In genomic region chr12:113271853-113272561, GRCh38 we compare ENCODE assay signal across 8 cellular contexts. TPM values are rescaled to one million over a fixed set of nuclear protein-coding genes. Genes with fewer than 3 reads are reported as not detected.
A peak's percentile ranks its signal among the peaks of the same experiment; 100 is the strongest.
DNase-seq lines count a peak whose midpoint lies in the region; ATAC-seq and TF ChIP-seq lines count a peak whose summit lies in the region.

No MANE protein-coding gene starts in this region.

- ATAC-seq in HG02884 (IDR thresholded peaks at IDR 0.05; ENCODE audit: unreplicated experiment) = no peak

- peaks cover 5 to 27% (median 17%) of the 10 kb centered on the region in 4 donors for H3K36me3 ChIP-seq in liver (ENCODE audit: control insufficient read depth in 4 of 4, insufficient read depth in 3 of 4, low read depth in 1 of 4, low read length in 3 of 4)
- H3K36me3 ChIP-seq in stomach smooth muscle (ENCODE audit: control insufficient read depth in 2 of 2, insufficient read depth in 2 of 2, low read length in 2 of 2) = peaks cover 46 to 50% of the 10 kb centered on the region in 2 donors

- no peaks in the 10 kb centered on the region for H3K9me3 ChIP-seq in liver (ENCODE audit: control insufficient read depth in 4 of 4, low read length in 3 of 4)
- no peaks in the 10 kb centered on the region for H3K9me3 ChIP-seq in stomach smooth muscle (ENCODE audit: control insufficient read depth in 2 of 2, low read length in 2 of 2)

- H3K27me3 ChIP-seq in liver (ENCODE audit: control insufficient read depth in 4 of 4, insufficient read depth in 4 of 4, low read length in 3 of 4) (no peaks in the 10 kb centered on the region), stomach smooth muscle (ENCODE audit: control insufficient read depth in 1 of 2, insufficient read depth in 2 of 2, low read length in 2 of 2) (no peaks in the 10 kb centered on the region)

- H3K4me1 ChIP-seq in liver (ENCODE audit: control insufficient read depth in 4 of 4, insufficient read depth in 4 of 4, low read length in 3 of 4) = peaks cover 8 to 20% (median 14%) of the 10 kb centered on the region in 4 donors
- peaks cover 16% of the 10 kb centered on the region for H3K4me1 ChIP-seq in stomach smooth muscle (ENCODE audit: control insufficient read depth, insufficient read depth, low read length)

- WGBS in liver = 43% methylated on average over 12 of the region's 12 CpGs

- H3K4me3 ChIP-seq in liver (ENCODE audit: low read depth in 1 of 3, low read length in 3 of 3) (no peak overlapping the region), stomach smooth muscle (ENCODE audit: low read length in 2 of 2) (no peak overlapping the region)

- peak; percentile 37 to 53 for TF ChIP-seq RAD21 in liver (IDR thresholded peaks at IDR 0.05)

- H3K27ac ChIP-seq in caudate nucleus (ENCODE audit: low read depth, low read length) (peak overlapping the region; percentile 92), liver (ENCODE audit: low read depth in 1 of 2, low read length in 2 of 2) (peak overlapping the region; percentile 14 to 43), stomach smooth muscle (ENCODE audit: low read length) (peak overlapping the region; percentile 18)

- DNase-seq in activated T-cell treated with anti-CD3 and anti-CD28 coated beads for 48 hours (ENCODE audit: low read depth) (peak; percentile 13), activated T-cell treated with anti-CD3 and anti-CD28 coated beads for 4 hours (no peak), caudate nucleus (lab: John Stamatoyannopoulos, UW) (peak in 51 of 61 donors; percentile 7 to 72 (median 38)), KG1 (lab: John Stamatoyannopoulos, UW) (no peak), SW 1271 (lab: John Stamatoyannopoulos, UW) (no peak)

- H3K9ac ChIP-seq in liver (ENCODE audit: low read depth in 1 of 2, low read length in 2 of 2) = no peak overlapping the region
- no peak overlapping the region for H3K9ac ChIP-seq in stomach smooth muscle (ENCODE audit: low read length in 2 of 2)

- TF ChIP-seq CTCF in liver (IDR thresholded peaks at IDR 0.05; ENCODE audit: low read depth, low read length, missing input control) = no peak

TF ChIP-seq in liver, 16 proteins besides CTCF, POLR2A, EP300 and RAD21:
- TF ChIP-seq RXRA (IDR thresholded peaks at IDR 0.05) = peak; percentile 24 to 37
- no peak for TF ChIP-seq HNF4G (IDR thresholded peaks at IDR 0.05)
- TF ChIP-seq HNF4A (conservative IDR thresholded peaks at IDR 0.05) = peak; percentile 35 to 37
- no peak for TF ChIP-seq ATF3 (IDR thresholded peaks at IDR 0.05)
- no peak for TF ChIP-seq JUND (IDR thresholded peaks at IDR 0.05)
- no peak for TF ChIP-seq FOXA2 (IDR thresholded peaks at IDR 0.05)
- no peak for TF ChIP-seq FOXA1 (IDR thresholded peaks at IDR 0.05)
- no peak for TF ChIP-seq GABPA (IDR thresholded peaks at IDR 0.05 in 1 of 2, conservative IDR thresholded peaks at IDR 0.05 in 1 of 2)
- TF ChIP-seq TAF1 (conservative IDR thresholded peaks at IDR 0.05) = no peak
- TF ChIP-seq YY1 (IDR thresholded peaks at IDR 0.05) = no peak
- peak; percentile 32 for TF ChIP-seq SP1 (IDR thresholded peaks at IDR 0.05)
- TF ChIP-seq REST (IDR thresholded peaks at IDR 0.05) = peak; percentile 63
- no peak for TF ChIP-seq ZBTB33 (IDR thresholded peaks at IDR 0.05)
- TF ChIP-seq EGR1 (IDR thresholded peaks at IDR 0.05; ENCODE audit: low read depth in 2 of 2) = no peak
- TF ChIP-seq NR2F2 (IDR thresholded peaks at IDR 0.05) = peak; percentile 65
- TF ChIP-seq MAX (IDR thresholded peaks at IDR 0.05) = no peak
TF ChIP-seq in liver: peak in this region for 5.

RNA-seq across cellular contexts. Expression of gene TPCN1, which starts 50.7 kb away (rescaled TPM):
- 10 to 100 TPM; 11.1 to 19.2 TPM for total RNA-seq in liver
- polyA plus RNA-seq in liver = 10 to 100 TPM in 1 of 2 donors, 1 to 10 TPM in 1; 8.6 to 16.4 TPM

Comparison
In these comparisons a context has a peak if more than half of its experiments do, and no peak if none do; other contexts are left out.
1. DNase-seq: peak in activated T-cell treated with anti-CD3 and anti-CD28 coated beads for 48 hours (single experiment) and caudate nucleus (51 of 61); none in activated T-cell treated with anti-CD3 and anti-CD28 coated beads for 4 hours (single experiment), KG1 (single experiment) and SW 1271 (0 of 2).
2. H3K27ac ChIP-seq: peak in every context shown above with its lines; median percentile 92 in caudate nucleus; 28 in liver; 18 in stomach smooth muscle.